In genomic region chr20:61929561-61929960, GRCh38 we compare ENCODE assay signal across 20 cellular contexts.
"Had no signal": no experiment of that assay in that cellular context is flagged by ENCODE, and none has a peak within 500 bp of the region (broad histone marks: within the 10 kb centered on the region; RNA-seq: fewer than 3 reads in every experiment).

No MANE protein-coding gene starts in this region.

- H3K9me3 ChIP-seq: Peyer's patch had no signal

- H3K4me1 ChIP-seq: breast epithelium, Peyer's patch had no signal

- H3K27ac ChIP-seq: breast epithelium, Peyer's patch, RWPE1 had no signal

- ATAC-seq: activated CD4-positive, CD25-positive, alpha-beta regulatory T cell treated with anti-CD3 and anti-CD28 coated beads, Interleukin-2, amount 50 U/mL, for 24 hours; activated CD8-positive, alpha-beta T cell treated with anti-CD3 and anti-CD28 coated beads for 36 hours; activated T-cell treated with anti-CD3 and anti-CD28 coated beads, Interleukin-2, amount 50 U/mL, for 72 hours had no signal

- H3K4me3 ChIP-seq: breast epithelium, Peyer's patch had no signal

- H3K36me3 ChIP-seq: breast epithelium, Peyer's patch had no signal

- H3K27me3 ChIP-seq: Peyer's patch had no signal

- DNase-seq: activated CD4-positive, alpha-beta T cell treated with anti-CD3 and anti-CD28 coated beads for 4 hours; activated CD8-positive, alpha-beta memory T cell treated with anti-CD3 and anti-CD28 coated beads, Interleukin-2, amount 50 U/mL, for 4 hours; activated CD8-positive, alpha-beta T cell treated with anti-CD3 and anti-CD28 coated beads for 36 hours; activated gamma-delta T cell treated with Interleukin-2 at 50 U/mL for 16 hours; activated naive CD4-positive, alpha-beta T cell treated with anti-CD3 and anti-CD28 coated beads, Interleukin-2, amount 10 ng/mL, durations not matched to agents 7 days and 5 days; activated naive CD8-positive, alpha-beta T cell treated with anti-CD3 and anti-CD28 coated beads for 36 hours; activated T-cell treated with anti-CD3 and anti-CD28 coated beads, Interleukin-2, amount 50 U/mL, for 72 hours; caudate nucleus; Kasumi-1; NCI-H1105 treated with DMSO at 0.1 percent for 48 hours; NCI-H1436 treated with DMSO at 0.1 percent for 48 hours; NCI-H187; NCI-H2081; NCI-H446; NCI-H524; Peyer's patch; SHP77 treated with DMSO at 0.1 percent for 48 hours had no signal
